Comparison of ENCODE assay signal across 9 cellular contexts in genomic region chr3:32568953-32569352, GRCh38. TPM values are rescaled to one million over a fixed set of nuclear protein-coding genes. Genes with fewer than 3 reads are reported as not detected.
DNase-seq lines count a peak whose midpoint lies in the region; TF ChIP-seq lines count a peak whose summit lies in the region.
"Had no signal": no experiment of that assay in that cellular context is flagged by ENCODE, and none has a peak within 500 bp of the region (broad histone marks: within the 10 kb centered on the region; RNA-seq: fewer than 3 reads in every experiment).

No MANE protein-coding gene starts in this region.

- H3K27ac Mint-ChIP-seq in H9, result no peak overlapping the region

- no peaks in the 10 kb centered on the region for H3K79me1 ChIP-seq in H9 (ENCODE audit: insufficient read depth, low read depth, low read length, poor library complexity, severe bottlenecking)

- H3K4ac ChIP-seq in H9 (ENCODE audit: low read depth, low read length), result no peak overlapping the region

- H3K9me3 ChIP-seq in H9 (ENCODE audit: control insufficient read depth, low read depth, low read length), result no peaks in the 10 kb centered on the region
- H3K9me3 ChIP-seq in SJCRH30 (replicated peaks), result no peaks in the 10 kb centered on the region

- DNase-seq in H9 (no peak), SJCRH30 (no peak), erythroblast (lab: John Stamatoyannopoulos, UW) (peak; percentile 10 to 37), retinal pigment epithelial cell (ENCODE audit: low read depth) (peak; percentile 1), dedifferentiated amniotic fluid mesenchymal stem cell (ENCODE audit: extremely low spot score) (no peak), NCI-H1048 (lab: John Stamatoyannopoulos, UW) (no peak), NCI-H187 treated with DMSO at 0.1 percent for 48 hours (lab: John Stamatoyannopoulos, UW) (no peak)
- DNase-seq: stimulated activated CD4-positive, alpha-beta T cell treated with anti-CD3 and anti-CD28 coated beads, Interleukin-1b, Interleukin-23, amount 100 ng/mL, for 48 hours; T1000 had no signal

- H3K9me3 Mint-ChIP-seq in H9, result no peaks in the 10 kb centered on the region; a peak in 1 of 5 replicates

- no peak for TF ChIP-seq CTCF in H9 (conservative IDR thresholded peaks at IDR 0.05)
- TF ChIP-seq CTCF in retinal pigment epithelial cell (conservative IDR thresholded peaks at IDR 0.05; ENCODE audit: low read depth, low read length), result no peak

- H3T11ph ChIP-seq in H9 (ENCODE audit: low read length), result no peak overlapping the region

- no peak overlapping the region for H2BK5ac ChIP-seq in H9 (ENCODE audit: insufficient read length, low read length)

- peaks cover 5% of the 10 kb centered on the region for H3K23me2 ChIP-seq in H9 (ENCODE audit: insufficient read length, low read depth, low read length, poor library complexity, severe bottlenecking)

- H3K9ac ChIP-seq in H9 (ENCODE audit: extremely low read depth, insufficient read length, low read length), result no peak overlapping the region

- H3K27me3 ChIP-seq in H9 (ENCODE audit: insufficient read depth, low read length), result no peaks in the 10 kb centered on the region
- no peaks in the 10 kb centered on the region for H3K27me3 ChIP-seq in SJCRH30

- no peaks in the 10 kb centered on the region for H4K20me1 ChIP-seq in H9 (ENCODE audit: control insufficient read depth, insufficient read depth, insufficient read length)

- H3K27ac ChIP-seq in H9 (ENCODE audit: insufficient read length, low read depth, low read length), result no peak overlapping the region
- no peak overlapping the region for H3K27ac ChIP-seq in SJCRH30

- H3K36me3 ChIP-seq in SJCRH30, result no peaks in the 10 kb centered on the region

- peak overlapping the region; percentile 89 for H3K4me2 ChIP-seq in H9 (ENCODE audit: insufficient read depth, insufficient read length, low read length)

- peaks cover 6 to 16% (median 7%) of the 10 kb centered on the region in 3 experiments; a peak in 6 of 7 replicates for H3K36me3 Mint-ChIP-seq in H9 (ENCODE audit: insufficient read depth in 1 of 3, low read depth in 3 of 3)

- H2BK20ac ChIP-seq in H9 (ENCODE audit: low read depth, low read length, poor library complexity, severe bottlenecking), result no peak overlapping the region

- H3K23ac ChIP-seq in H9 (ENCODE audit: insufficient read length, low read depth, low read length), result no peak overlapping the region

- H2AFZ ChIP-seq in H9 (ENCODE audit: low read length), result no peak overlapping the region

- H3K4me1 ChIP-seq in H9 (ENCODE audit: insufficient read depth, low read length) (no peaks in the 10 kb centered on the region), SJCRH30 (no peaks in the 10 kb centered on the region)

- no peak overlapping the region for H2BK15ac ChIP-seq in H9 (ENCODE audit: low read depth, low read length)

- no peak overlapping the region for H2AK5ac ChIP-seq in H9 (ENCODE audit: insufficient read length, low read length)

- WGBS in H9 (ENCODE audit: extremely low coverage, insufficient read length, low lambda C conversion rate), result no CpG with 5 or more reads among the region's 2 CpGs

- no peak overlapping the region for H4K8ac ChIP-seq in H9 (replicated peaks; ENCODE audit: insufficient read length, low read depth, low read length)

- no peak overlapping the region for H3K18ac ChIP-seq in H9 (ENCODE audit: insufficient read length, low read depth, low read length)

- peak overlapping the region; percentile 90 to 91 for H3K4me3 Mint-ChIP-seq in H9

- peaks cover 32 to 34% of the 10 kb centered on the region in 2 experiments for H3K4me1 Mint-ChIP-seq in H9

- H3K79me2 ChIP-seq in H9 (ENCODE audit: insufficient read depth, low read length), result peaks cover 15% of the 10 kb centered on the region; the same call in 1 of the 2 replicates

- no peak overlapping the region for H3K56ac ChIP-seq in H9 (ENCODE audit: insufficient read length, low read depth, low read length)

- no peak overlapping the region for H3K14ac ChIP-seq in H9 (ENCODE audit: insufficient read depth, low read length)

- H2BK120ac ChIP-seq in H9 (ENCODE audit: low read depth, low read length, poor library complexity, severe bottlenecking), result no peak overlapping the region

- no peak overlapping the region for H4K5ac ChIP-seq in H9 (ENCODE audit: insufficient read length, low read depth, low read length)

- no peak overlapping the region for H2BK12ac ChIP-seq in H9 (ENCODE audit: insufficient read length, low read depth, low read length)

- H3K4me3 ChIP-seq in SJCRH30 (peak overlapping the region; percentile 99), retinal pigment epithelial cell (ENCODE audit: low read length) (peak overlapping the region; percentile 88)

- TF ChIP-seq POLR2A in erythroblast (IDR thresholded peaks at IDR 0.05; ENCODE audit: low read length), result no peak

- H4K91ac ChIP-seq in H9 (ENCODE audit: insufficient read length, low read depth, low read length), result no peak overlapping the region

- H3K27me3 Mint-ChIP-seq in H9 (ENCODE audit: low read depth), result no peaks in the 10 kb centered on the region

RNA-seq across cellular contexts. Expression of gene DYNC1LI1, which starts 1.7 kb away (rescaled TPM):
- 56.2 and 57.0 TPM in 2 replicates for total RNA-seq in H9 (2021)
- 25.3 and 27.1 TPM in 2 replicates for total RNA-seq in SJCRH30 (2014; rRNA removed; shearing (Covaris generic))

Comparison
In these comparisons a context has a peak if more than half of its experiments do, and no peak if none do; other contexts are left out.
1. DNase-seq: peak in erythroblast (2 of 2) and retinal pigment epithelial cell (single experiment); none in H9 (single experiment), SJCRH30 (0 of 2), dedifferentiated amniotic fluid mesenchymal stem cell (single experiment), NCI-H1048 (single experiment) and NCI-H187 treated with DMSO at 0.1 percent for 48 hours (single experiment).